Comparison of ENCODE assay signal across 11 cellular contexts in genomic region chr3:111610189-111610588, GRCh38. TPM values are rescaled to one million over a fixed set of nuclear protein-coding genes. Genes with fewer than 3 reads are reported as not detected.
DNase-seq lines count a peak whose midpoint lies in the region; ATAC-seq lines count a peak whose summit lies in the region.
"Had no signal": no experiment of that assay in that cellular context is flagged by ENCODE, and none has a peak within 500 bp of the region (broad histone marks: within the 10 kb centered on the region; RNA-seq: fewer than 3 reads in every experiment).

No MANE protein-coding gene starts in this region.

- intact Hi-C loops in Right ventricle myocardium inferior (cut with DNase I) = no loop called here

- no peak for DNase-seq in activated CD4-positive, CD25-positive, alpha-beta regulatory T cell treated with anti-CD3 and anti-CD28 coated beads, Interleukin-2, amount 50 U/mL, for 72 hours
- peak; percentile 51 for DNase-seq in T follicular helper cell (ENCODE audit: low read depth)
- DNase-seq in renal cortical epithelial cell (ENCODE audit: low read depth) = peak; percentile 45
- no peak for DNase-seq in Right ventricle myocardium inferior (ENCODE audit: missing footprints)
- no peak for DNase-seq in HuH-7 (ENCODE audit: low spot score)
- no peak for DNase-seq in occipital lobe (lab: John Stamatoyannopoulos, UW)

- ATAC-seq in activated CD4-positive, CD25-positive, alpha-beta regulatory T cell treated with anti-CD3 and anti-CD28 coated beads, Interleukin-2, amount 50 U/mL, for 24 hours = peak; percentile 76 to 78
- ATAC-seq in HG02852 (IDR thresholded peaks at IDR 0.05; ENCODE audit: unreplicated experiment) = peak; percentile 89
- ATAC-seq in Right ventricle myocardium inferior = no peak

RNA-seq across cellular contexts. Expression of gene ZBED2, which starts 15.0 kb away (rescaled TPM):
- total RNA-seq in renal cortical epithelial cell = 13.5 and 15.2 TPM in 2 replicates
- total RNA-seq in Right ventricle myocardium inferior = not detected
- total RNA-seq in occipital lobe = not detected
- total RNA-seq: A673, cardiac muscle cell, LHCN-M2 had no signal

Comparison
In these comparisons a context has a peak if more than half of its experiments do, and no peak if none do; other contexts are left out.
1. DNase-seq: peak in T follicular helper cell (single experiment) and renal cortical epithelial cell (single experiment); none in activated CD4-positive, CD25-positive, alpha-beta regulatory T cell treated with anti-CD3 and anti-CD28 coated beads, Interleukin-2, amount 50 U/mL, for 72 hours (single experiment), Right ventricle myocardium inferior (single experiment), HuH-7 (single experiment) and occipital lobe (single experiment).
2. RNA of gene ZBED2, which starts 15.0 kb away (total RNA-seq): 13.5 to 15.2 TPM in renal cortical epithelial cell; not detected in Right ventricle myocardium inferior (single experiment) and not detected in occipital lobe (single experiment); every median in the first group is over 10 times any median in the second.